ENCODE assay signal across 9 cellular contexts in the genomic region with DNA sequence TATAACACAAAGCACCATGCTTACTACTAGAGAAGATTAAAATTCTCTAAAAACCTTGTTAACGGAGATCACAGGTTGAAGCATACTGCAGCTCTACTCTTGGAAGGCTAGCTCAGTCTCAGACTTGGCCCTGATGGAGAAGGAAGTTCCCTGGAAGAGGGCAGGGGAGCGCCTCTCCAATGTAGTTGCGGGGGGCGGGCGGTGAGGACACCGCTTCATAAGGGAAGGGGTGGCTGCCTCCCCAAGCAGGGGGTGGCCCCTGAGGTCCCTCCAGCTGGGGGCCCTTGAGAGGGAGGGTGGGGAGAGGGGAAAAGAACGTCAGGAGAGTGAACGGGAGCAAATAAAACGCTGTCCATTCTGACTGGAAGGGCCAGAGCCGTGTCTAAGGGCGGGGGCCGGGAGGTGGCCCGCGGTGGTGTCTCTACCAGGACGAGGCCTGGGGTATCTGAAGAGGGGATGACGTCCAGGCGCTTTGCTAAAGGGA. TPM values are rescaled to one million over a fixed set of nuclear protein-coding genes. Genes with fewer than 3 reads are reported as not detected.
DNase-seq lines count a peak whose midpoint lies in the region; ATAC-seq and TF ChIP-seq lines count a peak whose summit lies in the region.
"Had no signal": no experiment of that assay in that cellular context is flagged by ENCODE, and none has a peak within 500 bp of the region (broad histone marks: within the 10 kb centered on the region; RNA-seq: fewer than 3 reads in every experiment).

No MANE protein-coding gene starts in this region.

- H3K4me3 Mint-ChIP-seq in activated T-helper 1 cell treated with anti-CD3 and anti-CD28 coated beads, Interleukin-12 subunit alpha, Interleukin-12 subunit beta, Interleukin-2, Interleukin-4 antibody, amounts not matched to agents 30 ng/mL and 10 ng/mL and 1 ng/mL, durations not matched to agents 14 hours and 24 hours and 36 hours: peak overlapping the region; percentile 65

- H3K4me1 ChIP-seq in DOHH2 (ENCODE audit: control insufficient read depth, low read length) (peaks cover 34% of the 10 kb centered on the region), heart right ventricle (peaks cover 0 to 39% (median 30%) of the 10 kb centered on the region in 9 donors)

- peaks cover 44% of the 10 kb centered on the region for H3K79me2 ChIP-seq in DOHH2 (ENCODE audit: control insufficient read depth, low read length)

- H3F3A ChIP-seq in DOHH2 (ENCODE audit: control insufficient read depth, insufficient read depth): no peaks in the 10 kb centered on the region

- DNase-seq in LNCaP clone FGC (ENCODE audit: low read depth) (no peak), heart right ventricle (peak; percentile 52 to 55), putamen (ENCODE audit: low spot score) (peak; percentile 67), GM13976 (ENCODE audit: low spot score) (no peak)
- DNase-seq in activated T-helper 1 cell treated with anti-CD3 and anti-CD28 coated beads, Interleukin-12 subunit alpha, Interleukin-12 subunit beta, Interleukin-2, Interleukin-4 antibody, amounts not matched to agents 30 ng/mL and 10 ng/mL and 1 ng/mL, durations not matched to agents 14 hours and 24 hours and 36 hours (ENCODE audit: low spot score): no peak

- H3K4me2 ChIP-seq in DOHH2 (ENCODE audit: low read length): peak overlapping the region; percentile 91

- H3K27ac ChIP-seq in DOHH2 (ENCODE audit: low read depth, low read length) (peak overlapping the region; percentile 73; the same call in 1 of the 2 replicates), heart right ventricle (peak overlapping the region; percentile 93 to 99 (median 97))

- H3K4me1 Mint-ChIP-seq in activated T-helper 1 cell treated with anti-CD3 and anti-CD28 coated beads, Interleukin-12 subunit alpha, Interleukin-12 subunit beta, Interleukin-2, Interleukin-4 antibody, amounts not matched to agents 30 ng/mL and 10 ng/mL and 1 ng/mL, durations not matched to agents 14 hours and 24 hours and 36 hours (ENCODE audit: low read depth): no peaks in the 10 kb centered on the region

- WGBS in heart right ventricle, 2 donors: 1 to 4% methylated on average over 17 of the region's 17 CpGs

- TF ChIP-seq CTCF in DOHH2 (IDR thresholded peaks at IDR 0.05; ENCODE audit: low read depth, low read length, poor library complexity, severe bottlenecking): no peak
- TF ChIP-seq CTCF in LNCaP clone FGC (IDR thresholded peaks at IDR 0.05; ENCODE audit: control insufficient read depth, extremely low read depth, insufficient read depth): no peak
- no peak for TF ChIP-seq CTCF in heart right ventricle (IDR thresholded peaks at IDR 0.05)
- no peak for TF ChIP-seq CTCF in GM13976 (IDR thresholded peaks at IDR 0.05; ENCODE audit: borderline replicate concordance, control extremely low read depth, extremely low read depth, insufficient read depth, missing control alignments)

- in situ Hi-C loops in GM13976 (cut with MboI; ENCODE audit: low sequenced_read_pairs, unreplicated experiment): no loop called here

- peaks cover 10% of the 10 kb centered on the region for H3K27me3 Mint-ChIP-seq in activated T-helper 1 cell treated with anti-CD3 and anti-CD28 coated beads, Interleukin-12 subunit alpha, Interleukin-12 subunit beta, Interleukin-2, Interleukin-4 antibody, amounts not matched to agents 30 ng/mL and 10 ng/mL and 1 ng/mL, durations not matched to agents 14 hours and 24 hours and 36 hours (ENCODE audit: insufficient read depth)

- no peaks in the 10 kb centered on the region for H3K9me3 Mint-ChIP-seq in activated T-helper 1 cell treated with anti-CD3 and anti-CD28 coated beads, Interleukin-12 subunit alpha, Interleukin-12 subunit beta, Interleukin-2, Interleukin-4 antibody, amounts not matched to agents 30 ng/mL and 10 ng/mL and 1 ng/mL, durations not matched to agents 14 hours and 24 hours and 36 hours
- H3K9me3 Mint-ChIP-seq: activated naive CD4-positive, alpha-beta T cell treated with anti-CD3 and anti-CD28 coated beads, Interleukin-2, amount 50 U/mL, for 72 hours had no signal

- intact Hi-C loops in activated T-helper 1 cell treated with anti-CD3 and anti-CD28 coated beads, Interleukin-12 subunit alpha, Interleukin-12 subunit beta, Interleukin-2, Interleukin-4 antibody, amounts not matched to agents 30 ng/mL and 10 ng/mL and 1 ng/mL, durations not matched to agents 14 hours and 24 hours and 36 hours (cut with micrococcal nuclease): loop anchor here (1.0 to 10.0 kb wide), 11 partner anchors 8 to 1621 kb away; a partner anchor contains a TSS
- intact Hi-C loops in heart right ventricle (cut with DNase I): loop anchor here in 2 of 10 donors (5.0 kb wide), 2 partner anchors 44 to 201 kb away; no protein-coding TSS in a partner anchor

- H3K36me3 Mint-ChIP-seq in activated T-helper 1 cell treated with anti-CD3 and anti-CD28 coated beads, Interleukin-12 subunit alpha, Interleukin-12 subunit beta, Interleukin-2, Interleukin-4 antibody, amounts not matched to agents 30 ng/mL and 10 ng/mL and 1 ng/mL, durations not matched to agents 14 hours and 24 hours and 36 hours (ENCODE audit: low read depth): peaks cover 2% of the 10 kb centered on the region
- H3K36me3 Mint-ChIP-seq: activated naive CD4-positive, alpha-beta T cell treated with anti-CD3 and anti-CD28 coated beads, Interleukin-2, amount 50 U/mL, for 72 hours had no signal

- peak overlapping the region; percentile 59 for H3K27ac Mint-ChIP-seq in activated T-helper 1 cell treated with anti-CD3 and anti-CD28 coated beads, Interleukin-12 subunit alpha, Interleukin-12 subunit beta, Interleukin-2, Interleukin-4 antibody, amounts not matched to agents 30 ng/mL and 10 ng/mL and 1 ng/mL, durations not matched to agents 14 hours and 24 hours and 36 hours

- H3K4me3 ChIP-seq in DOHH2 (ENCODE audit: low read length) (peak overlapping the region; percentile 83), LNCaP clone FGC (ENCODE audit: low read depth, low read length) (peak overlapping the region; percentile 75), heart right ventricle (peak overlapping the region; percentile 61 to 97 (median 84))

- H4K20me1 ChIP-seq in DOHH2 (ENCODE audit: control insufficient read depth, insufficient read depth, low read depth, low read length): peaks cover 6% of the 10 kb centered on the region

- H3K9me3 ChIP-seq in DOHH2 (ENCODE audit: control insufficient read depth, insufficient read depth, low read length) (no peaks in the 10 kb centered on the region), heart right ventricle (no peaks in the 10 kb centered on the region)

- H3K27me3 ChIP-seq in DOHH2 (ENCODE audit: control insufficient read depth, low read length) (0 out of 2 replicates have a peak, but pooled peaks cover 2% of the 10 kb centered on the region), heart right ventricle (no peaks in the 10 kb centered on the region)

- H3K36me3 ChIP-seq in DOHH2 (ENCODE audit: control insufficient read depth, low read length) (peaks cover 7% of the 10 kb centered on the region), heart right ventricle (no peaks in the 10 kb centered on the region)

- ATAC-seq in GM21526 (IDR thresholded peaks at IDR 0.05; ENCODE audit: low FRiP score, unreplicated experiment) (peak; percentile 3), heart right ventricle (peak; percentile 51 to 77 (median 69)), HG03280 (IDR thresholded peaks at IDR 0.05; ENCODE audit: unreplicated experiment) (no peak)

- no peaks in the 10 kb centered on the region for H3K9me2 ChIP-seq in DOHH2 (replicated peaks; ENCODE audit: control insufficient read depth, low read length)

RNA-seq across cellular contexts. Expression of a gene that starts 0.6 kb away (rescaled TPM):
- 52.0 and 54.8 TPM in 2 replicates for total RNA-seq in activated T-helper 1 cell treated with anti-CD3 and anti-CD28 coated beads, Interleukin-12 subunit alpha, Interleukin-12 subunit beta, Interleukin-2, Interleukin-4 antibody, amounts not matched to agents 30 ng/mL and 10 ng/mL and 1 ng/mL, durations not matched to agents 14 hours and 24 hours and 36 hours
- 10 to 100 TPM; 46.4 to 56.4 (median 52.8) TPM for total RNA-seq in heart right ventricle
- 10 to 100 TPM; 30.5 to 33.2 TPM for polyA plus RNA-seq in heart right ventricle

Comparison
In these comparisons a context has a peak if more than half of its experiments do, and no peak if none do; other contexts are left out.
1. DNase-seq: peak in heart right ventricle (2 of 2) and putamen (single experiment); none in LNCaP clone FGC (single experiment), activated T-helper 1 cell treated with anti-CD3 and anti-CD28 coated beads, Interleukin-12 subunit alpha, Interleukin-12 subunit beta, Interleukin-2, Interleukin-4 antibody, amounts not matched to agents 30 ng/mL and 10 ng/mL and 1 ng/mL, durations not matched to agents 14 hours and 24 hours and 36 hours (single experiment) and GM13976 (single experiment).
2. Peak in every context shown above with its lines, with median percentiles within 50 percentile points of each other: H3K4me3 ChIP-seq.